ENCODE assay signal across 1 cellular context in the genomic region with DNA sequence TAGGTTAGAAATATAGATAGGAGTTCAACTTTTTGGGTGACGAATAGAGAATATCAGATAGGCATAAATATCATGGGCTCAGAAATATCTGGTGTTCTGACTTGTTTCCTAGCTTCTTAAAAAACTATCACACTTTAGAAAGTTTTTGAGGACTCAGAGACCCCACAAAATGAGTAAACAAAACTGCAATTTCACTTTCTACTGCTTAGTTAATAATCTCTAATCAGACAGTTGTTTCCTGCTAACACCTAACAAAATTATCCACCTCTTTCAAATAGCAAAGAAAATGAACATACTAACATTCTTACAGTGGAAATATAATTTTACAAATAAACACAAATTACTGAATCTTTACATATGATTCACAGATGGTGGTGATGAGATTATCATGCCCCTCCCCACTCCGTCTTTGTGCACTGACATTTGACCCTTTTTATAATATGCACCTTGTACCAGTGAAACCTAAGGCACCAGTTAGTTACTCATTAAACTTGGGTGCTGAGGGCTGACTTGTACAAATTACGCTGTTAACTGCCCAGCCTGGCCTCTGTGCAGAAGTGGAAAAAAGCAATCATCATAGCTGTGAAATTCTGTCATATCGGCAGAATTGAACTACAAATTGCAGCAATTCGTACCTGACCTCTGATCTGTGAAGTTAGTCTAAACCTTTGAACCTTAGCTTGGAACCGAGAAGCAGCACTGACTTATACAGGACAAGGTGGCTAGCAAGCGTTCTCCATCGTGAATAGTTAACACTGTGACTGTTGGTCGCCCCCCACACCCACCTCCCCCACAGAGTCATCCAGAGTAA.
A peak's percentile ranks its signal among the peaks of the same experiment; 100 is the strongest.
TF ChIP-seq lines count a peak whose summit lies in the region.

No MANE protein-coding gene starts in this region.

TF ChIP-seq in HepG2, 621 proteins besides CTCF, POLR2A, EP300 and RAD21 (continued from another document and continues in another):
- TF ChIP-seq, protein P1, sequence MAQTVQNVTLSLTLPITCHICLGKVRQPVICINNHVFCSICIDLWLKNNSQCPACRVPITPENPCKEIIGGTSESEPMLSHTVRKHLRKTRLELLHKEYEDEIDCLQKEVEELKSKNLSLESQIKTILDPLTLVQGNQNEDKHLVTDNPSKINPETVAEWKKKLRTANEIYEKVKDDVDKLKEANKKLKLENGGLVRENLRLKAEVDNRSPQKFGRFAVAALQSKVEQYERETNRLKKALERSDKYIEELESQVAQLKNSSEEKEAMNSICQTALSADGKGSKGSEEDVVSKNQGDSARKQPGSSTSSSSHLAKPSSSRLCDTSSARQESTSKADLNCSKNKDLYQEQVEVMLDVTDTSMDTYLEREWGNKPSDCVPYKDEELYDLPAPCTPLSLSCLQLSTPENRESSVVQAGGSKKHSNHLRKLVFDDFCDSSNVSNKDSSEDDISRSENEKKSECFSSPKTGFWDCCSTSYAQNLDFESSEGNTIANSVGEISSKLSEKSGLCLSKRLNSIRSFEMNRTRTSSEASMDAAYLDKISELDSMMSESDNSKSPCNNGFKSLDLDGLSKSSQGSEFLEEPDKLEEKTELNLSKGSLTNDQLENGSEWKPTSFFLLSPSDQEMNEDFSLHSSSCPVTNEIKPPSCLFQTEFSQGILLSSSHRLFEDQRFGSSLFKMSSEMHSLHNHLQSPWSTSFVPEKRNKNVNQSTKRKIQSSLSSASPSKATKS (CRISPR knock-in tag; IDR thresholded peaks at IDR 0.05), result no peak
- TF ChIP-seq, protein P2, sequence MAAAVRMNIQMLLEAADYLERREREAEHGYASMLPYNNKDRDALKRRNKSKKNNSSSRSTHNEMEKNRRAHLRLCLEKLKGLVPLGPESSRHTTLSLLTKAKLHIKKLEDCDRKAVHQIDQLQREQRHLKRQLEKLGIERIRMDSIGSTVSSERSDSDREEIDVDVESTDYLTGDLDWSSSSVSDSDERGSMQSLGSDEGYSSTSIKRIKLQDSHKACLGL (CRISPR knock-in tag; IDR thresholded peaks at IDR 0.05), result no peak
- TF ChIP-seq, protein P3, sequence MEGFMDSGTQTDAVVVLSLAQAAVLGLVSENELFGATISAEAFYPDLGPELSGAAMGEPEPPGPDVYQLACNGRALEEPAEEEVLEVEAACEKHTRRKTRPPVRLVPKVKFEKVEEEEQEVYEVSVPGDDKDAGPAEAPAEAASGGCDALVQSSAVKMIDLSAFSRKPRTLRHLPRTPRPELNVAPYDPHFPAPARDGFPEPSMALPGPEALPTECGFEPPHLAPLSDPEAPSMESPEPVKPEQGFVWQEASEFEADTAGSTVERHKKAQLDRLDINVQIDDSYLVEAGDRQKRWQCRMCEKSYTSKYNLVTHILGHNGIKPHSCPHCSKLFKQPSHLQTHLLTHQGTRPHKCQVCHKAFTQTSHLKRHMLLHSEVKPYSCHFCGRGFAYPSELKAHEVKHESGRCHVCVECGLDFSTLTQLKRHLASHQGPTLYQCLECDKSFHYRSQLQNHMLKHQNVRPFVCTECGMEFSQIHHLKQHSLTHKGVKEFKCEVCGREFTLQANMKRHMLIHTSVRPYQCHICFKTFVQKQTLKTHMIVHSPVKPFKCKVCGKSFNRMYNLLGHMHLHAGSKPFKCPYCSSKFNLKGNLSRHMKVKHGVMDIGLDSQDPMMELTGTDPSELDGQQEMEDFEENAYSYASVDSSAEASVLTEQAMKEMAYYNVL (CRISPR knock-in tag; IDR thresholded peaks at IDR 0.05; ENCODE audit: borderline replicate concordance), result peak; percentile 65; the same call in 1 of the 2 replicates
- TF ChIP-seq, protein P4, sequence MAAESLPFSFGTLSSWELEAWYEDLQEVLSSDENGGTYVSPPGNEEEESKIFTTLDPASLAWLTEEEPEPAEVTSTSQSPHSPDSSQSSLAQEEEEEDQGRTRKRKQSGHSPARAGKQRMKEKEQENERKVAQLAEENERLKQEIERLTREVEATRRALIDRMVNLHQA (CRISPR knock-in tag; IDR thresholded peaks at IDR 0.05), result no peak
- TF ChIP-seq, protein P5, sequence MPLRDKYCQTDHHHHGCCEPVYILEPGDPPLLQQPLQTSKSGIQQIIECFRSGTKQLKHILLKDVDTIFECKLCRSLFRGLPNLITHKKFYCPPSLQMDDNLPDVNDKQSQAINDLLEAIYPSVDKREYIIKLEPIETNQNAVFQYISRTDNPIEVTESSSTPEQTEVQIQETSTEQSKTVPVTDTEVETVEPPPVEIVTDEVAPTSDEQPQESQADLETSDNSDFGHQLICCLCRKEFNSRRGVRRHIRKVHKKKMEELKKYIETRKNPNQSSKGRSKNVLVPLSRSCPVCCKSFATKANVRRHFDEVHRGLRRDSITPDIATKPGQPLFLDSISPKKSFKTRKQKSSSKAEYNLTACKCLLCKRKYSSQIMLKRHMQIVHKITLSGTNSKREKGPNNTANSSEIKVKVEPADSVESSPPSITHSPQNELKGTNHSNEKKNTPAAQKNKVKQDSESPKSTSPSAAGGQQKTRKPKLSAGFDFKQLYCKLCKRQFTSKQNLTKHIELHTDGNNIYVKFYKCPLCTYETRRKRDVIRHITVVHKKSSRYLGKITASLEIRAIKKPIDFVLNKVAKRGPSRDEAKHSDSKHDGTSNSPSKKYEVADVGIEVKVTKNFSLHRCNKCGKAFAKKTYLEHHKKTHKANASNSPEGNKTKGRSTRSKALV (CRISPR knock-in tag; IDR thresholded peaks at IDR 0.05), result no peak
- TF ChIP-seq ZNF746 (CRISPR knock-in tag; IDR thresholded peaks at IDR 0.05) (no peak), JUN (CRISPR knock-in tag; IDR thresholded peaks at IDR 0.05) (no peak; the same call in 1 of the 2 replicates), ZNF782 (CRISPR knock-in tag; IDR thresholded peaks at IDR 0.05; ENCODE audit: borderline replicate concordance) (no peak), SAP130 (CRISPR knock-in tag; IDR thresholded peaks at IDR 0.05; ENCODE audit: low read depth) (peak; percentile 61), TARDBP (CRISPR knock-in tag; IDR thresholded peaks at IDR 0.05) (peak; percentile 90), MYNN (CRISPR knock-in tag; IDR thresholded peaks at IDR 0.05; ENCODE audit: low read depth) (no peak), ZBTB3 (CRISPR knock-in tag; IDR thresholded peaks at IDR 0.05; ENCODE audit: borderline replicate concordance, low read depth) (0 out of 2 replicates have a peak, but pooled peaks have one; percentile 33), AGO1 (IDR thresholded peaks at IDR 0.05; ENCODE audit: low read depth, low read length, poor library complexity, severe bottlenecking) (no peak), KLF11 (CRISPR knock-in tag; IDR thresholded peaks at IDR 0.05) (0 out of 2 replicates have a peak, but pooled peaks have one; percentile 24), PHB2 (IDR thresholded peaks at IDR 0.05; ENCODE audit: partially characterized antibody) (no peak), ZNF224 (CRISPR knock-in tag; IDR thresholded peaks at IDR 0.05) (no peak), ZNF792 (CRISPR knock-in tag; IDR thresholded peaks at IDR 0.05) (no peak), ZMYM3 (CRISPR knock-in tag; IDR thresholded peaks at IDR 0.05) (peak; percentile 55; the same call in 1 of the 2 replicates), AKAP8 (CRISPR knock-in tag; IDR thresholded peaks at IDR 0.05) (no peak), ZNF431 (CRISPR knock-in tag; IDR thresholded peaks at IDR 0.05; ENCODE audit: borderline replicate concordance, low read depth) (no peak; the same call in 1 of the 2 replicates), POLR2AphosphoS2 (IDR thresholded peaks at IDR 0.05; ENCODE audit: low read depth, low read length) (no peak), BORCS8-MEF2B (CRISPR knock-in tag; IDR thresholded peaks at IDR 0.05) (peak; percentile 50; the same call in 1 of the 2 replicates)
- TF ChIP-seq, protein P6, sequence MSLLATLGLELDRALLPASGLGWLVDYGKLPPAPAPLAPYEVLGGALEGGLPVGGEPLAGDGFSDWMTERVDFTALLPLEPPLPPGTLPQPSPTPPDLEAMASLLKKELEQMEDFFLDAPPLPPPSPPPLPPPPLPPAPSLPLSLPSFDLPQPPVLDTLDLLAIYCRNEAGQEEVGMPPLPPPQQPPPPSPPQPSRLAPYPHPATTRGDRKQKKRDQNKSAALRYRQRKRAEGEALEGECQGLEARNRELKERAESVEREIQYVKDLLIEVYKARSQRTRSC (CRISPR knock-in tag; IDR thresholded peaks at IDR 0.05; ENCODE audit: low read depth), result no peak
- TF ChIP-seq, protein P7, sequence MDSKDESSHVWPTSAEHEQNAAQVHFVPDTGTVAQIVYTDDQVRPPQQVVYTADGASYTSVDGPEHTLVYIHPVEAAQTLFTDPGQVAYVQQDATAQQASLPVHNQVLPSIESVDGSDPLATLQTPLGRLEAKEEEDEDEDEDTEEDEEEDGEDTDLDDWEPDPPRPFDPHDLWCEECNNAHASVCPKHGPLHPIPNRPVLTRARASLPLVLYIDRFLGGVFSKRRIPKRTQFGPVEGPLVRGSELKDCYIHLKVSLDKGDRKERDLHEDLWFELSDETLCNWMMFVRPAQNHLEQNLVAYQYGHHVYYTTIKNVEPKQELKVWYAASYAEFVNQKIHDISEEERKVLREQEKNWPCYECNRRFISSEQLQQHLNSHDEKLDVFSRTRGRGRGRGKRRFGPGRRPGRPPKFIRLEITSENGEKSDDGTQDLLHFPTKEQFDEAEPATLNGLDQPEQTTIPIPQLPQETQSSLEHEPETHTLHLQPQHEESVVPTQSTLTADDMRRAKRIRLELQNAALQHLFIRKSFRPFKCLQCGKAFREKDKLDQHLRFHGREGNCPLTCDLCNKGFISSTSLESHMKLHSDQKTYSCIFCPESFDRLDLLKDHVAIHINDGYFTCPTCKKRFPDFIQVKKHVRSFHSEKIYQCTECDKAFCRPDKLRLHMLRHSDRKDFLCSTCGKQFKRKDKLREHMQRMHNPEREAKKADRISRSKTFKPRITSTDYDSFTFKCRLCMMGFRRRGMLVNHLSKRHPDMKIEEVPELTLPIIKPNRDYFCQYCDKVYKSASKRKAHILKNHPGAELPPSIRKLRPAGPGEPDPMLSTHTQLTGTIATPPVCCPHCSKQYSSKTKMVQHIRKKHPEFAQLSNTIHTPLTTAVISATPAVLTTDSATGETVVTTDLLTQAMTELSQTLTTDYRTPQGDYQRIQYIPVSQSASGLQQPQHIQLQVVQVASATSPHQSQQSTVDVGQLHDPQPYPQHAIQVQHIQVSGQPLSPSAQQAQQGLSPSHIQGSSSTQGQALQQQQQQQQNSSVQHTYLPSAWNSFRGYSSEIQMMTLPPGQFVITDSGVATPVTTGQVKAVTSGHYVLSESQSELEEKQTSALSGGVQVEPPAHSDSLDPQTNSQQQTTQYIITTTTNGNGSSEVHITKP (CRISPR knock-in tag; IDR thresholded peaks at IDR 0.05; ENCODE audit: low read depth), result 0 out of 2 replicates have a peak, but pooled peaks have one; percentile 42
- TF ChIP-seq, protein P8, sequence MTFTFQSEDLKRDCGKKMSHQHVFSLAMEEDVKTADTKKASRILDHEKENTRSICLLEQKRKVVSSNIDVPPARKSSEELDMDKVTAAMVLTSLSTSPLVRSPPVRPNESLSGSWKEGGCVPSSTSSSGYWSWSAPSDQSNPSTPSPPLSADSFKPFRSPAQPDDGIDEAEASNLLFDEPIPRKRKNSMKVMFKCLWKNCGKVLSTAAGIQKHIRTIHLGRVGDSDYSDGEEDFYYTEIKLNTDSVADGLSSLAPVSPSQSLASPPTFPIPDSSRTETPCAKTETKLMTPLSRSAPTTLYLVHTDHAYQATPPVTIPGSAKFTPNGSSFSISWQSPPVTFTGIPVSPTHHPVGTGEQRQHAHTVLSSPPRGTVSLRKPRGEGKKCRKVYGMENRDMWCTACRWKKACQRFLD (CRISPR knock-in tag; IDR thresholded peaks at IDR 0.05; ENCODE audit: borderline replicate concordance), result no peak
- TF ChIP-seq, protein P9, sequence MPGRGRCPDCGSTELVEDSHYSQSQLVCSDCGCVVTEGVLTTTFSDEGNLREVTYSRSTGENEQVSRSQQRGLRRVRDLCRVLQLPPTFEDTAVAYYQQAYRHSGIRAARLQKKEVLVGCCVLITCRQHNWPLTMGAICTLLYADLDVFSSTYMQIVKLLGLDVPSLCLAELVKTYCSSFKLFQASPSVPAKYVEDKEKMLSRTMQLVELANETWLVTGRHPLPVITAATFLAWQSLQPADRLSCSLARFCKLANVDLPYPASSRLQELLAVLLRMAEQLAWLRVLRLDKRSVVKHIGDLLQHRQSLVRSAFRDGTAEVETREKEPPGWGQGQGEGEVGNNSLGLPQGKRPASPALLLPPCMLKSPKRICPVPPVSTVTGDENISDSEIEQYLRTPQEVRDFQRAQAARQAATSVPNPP (CRISPR knock-in tag; IDR thresholded peaks at IDR 0.05), result 0 out of 2 replicates have a peak, but pooled peaks have one; percentile 77
- TF ChIP-seq, protein P10, sequence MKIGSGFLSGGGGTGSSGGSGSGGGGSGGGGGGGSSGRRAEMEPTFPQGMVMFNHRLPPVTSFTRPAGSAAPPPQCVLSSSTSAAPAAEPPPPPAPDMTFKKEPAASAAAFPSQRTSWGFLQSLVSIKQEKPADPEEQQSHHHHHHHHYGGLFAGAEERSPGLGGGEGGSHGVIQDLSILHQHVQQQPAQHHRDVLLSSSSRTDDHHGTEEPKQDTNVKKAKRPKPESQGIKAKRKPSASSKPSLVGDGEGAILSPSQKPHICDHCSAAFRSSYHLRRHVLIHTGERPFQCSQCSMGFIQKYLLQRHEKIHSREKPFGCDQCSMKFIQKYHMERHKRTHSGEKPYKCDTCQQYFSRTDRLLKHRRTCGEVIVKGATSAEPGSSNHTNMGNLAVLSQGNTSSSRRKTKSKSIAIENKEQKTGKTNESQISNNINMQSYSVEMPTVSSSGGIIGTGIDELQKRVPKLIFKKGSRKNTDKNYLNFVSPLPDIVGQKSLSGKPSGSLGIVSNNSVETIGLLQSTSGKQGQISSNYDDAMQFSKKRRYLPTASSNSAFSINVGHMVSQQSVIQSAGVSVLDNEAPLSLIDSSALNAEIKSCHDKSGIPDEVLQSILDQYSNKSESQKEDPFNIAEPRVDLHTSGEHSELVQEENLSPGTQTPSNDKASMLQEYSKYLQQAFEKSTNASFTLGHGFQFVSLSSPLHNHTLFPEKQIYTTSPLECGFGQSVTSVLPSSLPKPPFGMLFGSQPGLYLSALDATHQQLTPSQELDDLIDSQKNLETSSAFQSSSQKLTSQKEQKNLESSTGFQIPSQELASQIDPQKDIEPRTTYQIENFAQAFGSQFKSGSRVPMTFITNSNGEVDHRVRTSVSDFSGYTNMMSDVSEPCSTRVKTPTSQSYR (CRISPR knock-in tag; IDR thresholded peaks at IDR 0.05; ENCODE audit: borderline replicate concordance), result peak; percentile 27; the same call in 1 of the 2 replicates
- TF ChIP-seq, protein P11, sequence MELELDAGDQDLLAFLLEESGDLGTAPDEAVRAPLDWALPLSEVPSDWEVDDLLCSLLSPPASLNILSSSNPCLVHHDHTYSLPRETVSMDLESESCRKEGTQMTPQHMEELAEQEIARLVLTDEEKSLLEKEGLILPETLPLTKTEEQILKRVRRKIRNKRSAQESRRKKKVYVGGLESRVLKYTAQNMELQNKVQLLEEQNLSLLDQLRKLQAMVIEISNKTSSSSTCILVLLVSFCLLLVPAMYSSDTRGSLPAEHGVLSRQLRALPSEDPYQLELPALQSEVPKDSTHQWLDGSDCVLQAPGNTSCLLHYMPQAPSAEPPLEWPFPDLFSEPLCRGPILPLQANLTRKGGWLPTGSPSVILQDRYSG (CRISPR knock-in tag; IDR thresholded peaks at IDR 0.05), result no peak
- TF ChIP-seq, protein P12, sequence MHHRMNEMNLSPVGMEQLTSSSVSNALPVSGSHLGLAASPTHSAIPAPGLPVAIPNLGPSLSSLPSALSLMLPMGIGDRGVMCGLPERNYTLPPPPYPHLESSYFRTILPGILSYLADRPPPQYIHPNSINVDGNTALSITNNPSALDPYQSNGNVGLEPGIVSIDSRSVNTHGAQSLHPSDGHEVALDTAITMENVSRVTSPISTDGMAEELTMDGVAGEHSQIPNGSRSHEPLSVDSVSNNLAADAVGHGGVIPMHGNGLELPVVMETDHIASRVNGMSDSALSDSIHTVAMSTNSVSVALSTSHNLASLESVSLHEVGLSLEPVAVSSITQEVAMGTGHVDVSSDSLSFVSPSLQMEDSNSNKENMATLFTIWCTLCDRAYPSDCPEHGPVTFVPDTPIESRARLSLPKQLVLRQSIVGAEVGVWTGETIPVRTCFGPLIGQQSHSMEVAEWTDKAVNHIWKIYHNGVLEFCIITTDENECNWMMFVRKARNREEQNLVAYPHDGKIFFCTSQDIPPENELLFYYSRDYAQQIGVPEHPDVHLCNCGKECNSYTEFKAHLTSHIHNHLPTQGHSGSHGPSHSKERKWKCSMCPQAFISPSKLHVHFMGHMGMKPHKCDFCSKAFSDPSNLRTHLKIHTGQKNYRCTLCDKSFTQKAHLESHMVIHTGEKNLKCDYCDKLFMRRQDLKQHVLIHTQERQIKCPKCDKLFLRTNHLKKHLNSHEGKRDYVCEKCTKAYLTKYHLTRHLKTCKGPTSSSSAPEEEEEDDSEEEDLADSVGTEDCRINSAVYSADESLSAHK (CRISPR knock-in tag; IDR thresholded peaks at IDR 0.05; ENCODE audit: borderline replicate concordance), result no peak
